8 cellular contexts compared by ENCODE assay signal in the genomic region with DNA sequence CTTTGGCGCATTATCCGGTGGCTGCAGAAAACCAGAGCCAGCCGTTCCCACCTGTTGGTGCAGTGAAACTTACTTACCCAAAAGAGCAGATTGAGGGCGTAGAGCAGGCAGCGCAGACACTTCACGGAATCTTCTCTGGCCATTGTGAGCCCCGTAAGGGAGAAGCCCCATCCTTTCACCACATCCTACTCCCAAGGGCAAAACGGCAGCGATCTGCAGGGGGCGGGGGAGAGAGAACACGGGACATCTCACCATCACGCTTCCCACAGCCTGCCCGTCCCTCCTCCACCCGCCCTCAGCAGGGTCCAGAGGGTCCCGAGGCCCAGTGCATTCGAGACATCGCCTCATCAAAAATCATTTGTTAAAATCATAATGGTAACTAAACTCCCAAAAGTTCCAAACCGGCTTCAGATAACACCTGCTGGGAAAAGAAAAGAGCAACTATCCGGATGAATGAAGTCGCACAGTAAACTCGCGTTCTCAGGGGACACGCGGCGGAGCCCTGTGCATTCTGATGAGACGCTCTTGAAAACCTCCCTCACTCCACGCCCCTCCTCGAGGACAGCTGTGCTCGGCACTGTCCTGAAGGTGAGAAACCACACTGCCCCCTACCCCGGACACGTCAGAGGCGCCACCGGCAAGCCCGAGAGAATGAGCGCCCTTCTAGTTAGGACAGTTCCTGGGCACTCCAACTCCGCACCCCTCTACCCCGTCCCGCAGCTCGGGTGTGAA. TPM values are rescaled to one million over a fixed set of nuclear protein-coding genes. Genes with fewer than 3 reads are reported as not detected.
DNase-seq lines count a peak whose midpoint lies in the region; ATAC-seq and TF ChIP-seq lines count a peak whose summit lies in the region.

No MANE protein-coding gene starts in this region.

- H3K27ac ChIP-seq in foreskin keratinocyte = no peak overlapping the region

- H3K36me3 Mint-ChIP-seq in activated CD8-positive, alpha-beta T cell treated with anti-CD3 and anti-CD28 coated beads, Interleukin-2, amount 10 ng/mL, durations not matched to agents 7 days and 5 days (ENCODE audit: low read depth) = no peaks in the 10 kb centered on the region
- peaks cover 24% of the 10 kb centered on the region for H3K36me3 Mint-ChIP-seq in nephron (ENCODE audit: low read depth)

- H3K27me3 ChIP-seq in foreskin keratinocyte = peaks cover 25% of the 10 kb centered on the region

- H3K27ac Mint-ChIP-seq in activated CD8-positive, alpha-beta T cell treated with anti-CD3 and anti-CD28 coated beads, Interleukin-2, amount 10 ng/mL, durations not matched to agents 7 days and 5 days = no peak overlapping the region
- H3K27ac Mint-ChIP-seq in nephron = peak overlapping the region; percentile 87 to 99 (median 96)

- H3K4me3 Mint-ChIP-seq in activated CD8-positive, alpha-beta T cell treated with anti-CD3 and anti-CD28 coated beads, Interleukin-2, amount 10 ng/mL, durations not matched to agents 7 days and 5 days = peak overlapping the region; percentile 61
- H3K4me3 Mint-ChIP-seq in nephron = peak overlapping the region; percentile 93 to 98 (median 96)

- H3K4me1 Mint-ChIP-seq in activated CD8-positive, alpha-beta T cell treated with anti-CD3 and anti-CD28 coated beads, Interleukin-2, amount 10 ng/mL, durations not matched to agents 7 days and 5 days (ENCODE audit: low read depth) = peaks cover 9% of the 10 kb centered on the region
- peaks cover 47% of the 10 kb centered on the region for H3K4me1 Mint-ChIP-seq in nephron

- H3K27me3 Mint-ChIP-seq in activated CD8-positive, alpha-beta T cell treated with anti-CD3 and anti-CD28 coated beads, Interleukin-2, amount 10 ng/mL, durations not matched to agents 7 days and 5 days (ENCODE audit: low read depth) = peaks cover 48% of the 10 kb centered on the region
- peaks cover 3% of the 10 kb centered on the region for H3K27me3 Mint-ChIP-seq in nephron (ENCODE audit: low read depth)

- DNase-seq in A172 (ENCODE audit: low spot score) (peak; percentile 8), GM13977 (ENCODE audit: low spot score) (peak; percentile 83), NCI-H1694 treated with DMSO at 0.1 percent for 48 hours (lab: John Stamatoyannopoulos, UW) (peak; percentile 51), foreskin keratinocyte (peak in 1 of 2 donors; percentile 14), NCI-H226 (no peak)
- DNase-seq in activated CD8-positive, alpha-beta T cell treated with anti-CD3 and anti-CD28 coated beads, Interleukin-2, amount 10 ng/mL, durations not matched to agents 7 days and 5 days = peak; percentile 21

- in situ Hi-C loops in GM13977 (cut with MboI; ENCODE audit: low pct_unique_long_range_greater_than_20kb, low sequenced_read_pairs, unreplicated experiment) = no loop called here

- CTCF ChIA-PET in activated CD8-positive, alpha-beta T cell treated with anti-CD3 and anti-CD28 coated beads, Interleukin-2, amount 10 ng/mL, durations not matched to agents 7 days and 5 days (lab: Charles Lee) = no interaction called here

- peak; percentile 75 for ATAC-seq in HG02678 (IDR thresholded peaks at IDR 0.05; ENCODE audit: unreplicated experiment)
- ATAC-seq in activated CD8-positive, alpha-beta T cell treated with anti-CD3 and anti-CD28 coated beads, Interleukin-2, amount 10 ng/mL, durations not matched to agents 7 days and 5 days = peak; percentile 53
- peak; percentile 55 for ATAC-seq in foreskin keratinocyte

- no peaks in the 10 kb centered on the region for H3K9me3 Mint-ChIP-seq in activated CD8-positive, alpha-beta T cell treated with anti-CD3 and anti-CD28 coated beads, Interleukin-2, amount 10 ng/mL, durations not matched to agents 7 days and 5 days (ENCODE audit: insufficient read depth)
- H3K9me3 Mint-ChIP-seq in nephron = no peaks in the 10 kb centered on the region

- H3K4me1 ChIP-seq in foreskin keratinocyte = no peaks in the 10 kb centered on the region

- TF ChIP-seq CTCF in GM13977 (IDR thresholded peaks at IDR 0.05; ENCODE audit: extremely low read depth, insufficient read depth, missing control alignments) = peak; percentile 40
- TF ChIP-seq CTCF in foreskin keratinocyte (conservative IDR thresholded peaks at IDR 0.05) = no peak
- TF ChIP-seq CTCF in nephron (IDR thresholded peaks at IDR 0.05; ENCODE audit: unreplicated experiment in 3 of 3) = no peak

- POLR2A ChIA-PET in activated CD8-positive, alpha-beta T cell treated with anti-CD3 and anti-CD28 coated beads, Interleukin-2, amount 10 ng/mL, durations not matched to agents 7 days and 5 days (lab: Charles Lee) = no interaction called here

RNA-seq across cellular contexts. Expression of a gene that starts 1.2 kb away (rescaled TPM):
- total RNA-seq in A172 (2014; rRNA removed; shearing (Covaris generic)) = 0.81 and 1.4 TPM in 2 replicates
- not detected for total RNA-seq in activated CD8-positive, alpha-beta T cell treated with anti-CD3 and anti-CD28 coated beads, Interleukin-2, amount 10 ng/mL, durations not matched to agents 7 days and 5 days
- total RNA-seq in foreskin keratinocyte = 0.46 and 1.1 TPM in 2 replicates
- polyA plus RNA-seq in foreskin keratinocyte = 0.29 and 0.39 TPM in 2 replicates
